1 cellular context compared by ENCODE assay signal in the genomic region with DNA sequence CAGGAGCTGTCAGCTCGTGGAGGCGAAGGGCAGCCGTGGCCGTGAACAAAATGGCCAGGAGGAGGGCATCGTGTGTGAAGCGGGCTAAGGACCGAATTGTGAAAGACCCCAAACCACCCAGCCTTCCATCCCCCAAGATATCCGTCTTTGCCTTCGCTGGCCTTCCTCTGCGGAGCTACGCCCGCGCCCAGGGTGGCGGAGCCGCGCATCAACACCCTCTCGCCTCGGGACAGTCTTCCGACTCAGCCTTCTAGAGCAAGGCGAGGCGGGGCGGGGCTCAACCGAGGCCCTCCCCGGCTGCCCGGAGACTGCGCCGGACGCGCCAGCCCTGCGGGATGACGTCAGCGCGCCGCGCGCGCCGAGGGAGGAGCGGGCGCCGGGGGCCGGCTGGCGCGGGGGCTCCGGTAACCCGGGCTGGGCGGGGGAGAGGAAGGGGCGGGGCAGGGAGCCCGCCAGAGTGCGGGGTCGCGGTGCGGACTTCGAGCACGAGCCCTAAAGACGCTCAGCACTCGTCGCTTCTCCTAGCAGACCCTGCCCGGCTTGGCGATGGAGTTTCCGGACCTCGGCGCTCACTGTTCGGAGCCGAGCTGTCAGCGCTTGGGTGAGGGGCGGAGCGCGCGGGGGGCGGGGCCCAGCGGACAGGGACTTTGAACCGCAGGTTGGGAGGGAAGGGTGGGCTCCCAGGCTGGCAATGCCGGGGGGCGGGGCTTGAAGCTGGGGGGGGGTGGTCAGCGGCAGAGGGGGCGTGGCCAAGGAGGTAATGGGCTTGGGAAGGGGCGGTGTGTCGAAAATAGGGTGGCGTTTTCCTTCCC.
TF ChIP-seq lines count a peak whose summit lies in the region.

A gene with protein sequence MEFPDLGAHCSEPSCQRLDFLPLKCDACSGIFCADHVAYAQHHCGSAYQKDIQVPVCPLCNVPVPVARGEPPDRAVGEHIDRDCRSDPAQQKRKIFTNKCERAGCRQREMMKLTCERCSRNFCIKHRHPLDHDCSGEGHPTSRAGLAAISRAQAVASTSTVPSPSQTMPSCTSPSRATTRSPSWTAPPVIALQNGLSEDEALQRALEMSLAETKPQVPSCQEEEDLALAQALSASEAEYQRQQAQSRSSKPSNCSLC (plus strand): TSS at position 341 of the 812 bp plus-strand sequence. CDS start 206 bp downstream, at position 547.

TF ChIP-seq in H1, 55 proteins besides CTCF, POLR2A, EP300 and RAD21:
- TF ChIP-seq NRF1 (IDR thresholded peaks at IDR 0.05; ENCODE audit: low read depth, low read length) (peak; percentile 18), TAF1 (IDR thresholded peaks at IDR 0.05; ENCODE audit: low read depth, low read length) (peak; percentile 88), CHD1 (IDR thresholded peaks at IDR 0.05; ENCODE audit: low read depth, low read length) (no peak), TBP (IDR thresholded peaks at IDR 0.05; ENCODE audit: low read depth, low read length) (peak; percentile 58; the same call in 1 of the 2 replicates), SP4 (IDR thresholded peaks at IDR 0.05; ENCODE audit: low read length) (no peak; the same call in 1 of the 2 replicates), SAP30 (IDR thresholded peaks at IDR 0.05; ENCODE audit: insufficient read depth, insufficient replicate concordance, low read length) (peak; percentile 0), SIN3A (conservative IDR thresholded peaks at IDR 0.05 in 1 of 2, IDR thresholded peaks at IDR 0.05 in 1 of 2; ENCODE audit: low read depth in 1 of 2, low read length in 2 of 2) (peak; percentile 16 to 68; a peak in 2 of 4 replicates), PHF8 (conservative IDR thresholded peaks at IDR 0.05; ENCODE audit: low read depth, low read length) (peak; percentile 46), POLR2AphosphoS5 (IDR thresholded peaks at IDR 0.05; ENCODE audit: low read depth, low read length) (peak; percentile 87), YY1 (IDR thresholded peaks at IDR 0.05; ENCODE audit: low read depth, low read length) (no peak), TAF7 (optimal IDR thresholded peaks at IDR 0.05; ENCODE audit: borderline replicate concordance, low read depth, low read length) (peak; percentile 73), JUND (IDR thresholded peaks at IDR 0.05; ENCODE audit: low read length) (peak; percentile 74), HDAC2 (IDR thresholded peaks at IDR 0.05; ENCODE audit: borderline replicate concordance in 1 of 2, low read depth in 2 of 2, low read length in 2 of 2) (peak in 1 of 2 experiments; percentile 16; a peak in 1 of 4 replicates), ASH2L (IDR thresholded peaks at IDR 0.05; ENCODE audit: low read length) (peak; percentile 59), KDM4A (IDR thresholded peaks at IDR 0.05; ENCODE audit: low read depth, low read length, severe bottlenecking) (peak; percentile 65), SRF (IDR thresholded peaks at IDR 0.05; ENCODE audit: low read depth, low read length) (peak; percentile 32; the same call in 1 of the 2 replicates), GABPA (IDR thresholded peaks at IDR 0.05; ENCODE audit: borderline replicate concordance, insufficient read depth, low read length) (no peak), CTBP2 (IDR thresholded peaks at IDR 0.05; ENCODE audit: borderline replicate concordance, insufficient read depth, insufficient read length, low read length) (no peak), CREB1 (IDR thresholded peaks at IDR 0.05) (peak; percentile 87)
